In the genomic region with DNA sequence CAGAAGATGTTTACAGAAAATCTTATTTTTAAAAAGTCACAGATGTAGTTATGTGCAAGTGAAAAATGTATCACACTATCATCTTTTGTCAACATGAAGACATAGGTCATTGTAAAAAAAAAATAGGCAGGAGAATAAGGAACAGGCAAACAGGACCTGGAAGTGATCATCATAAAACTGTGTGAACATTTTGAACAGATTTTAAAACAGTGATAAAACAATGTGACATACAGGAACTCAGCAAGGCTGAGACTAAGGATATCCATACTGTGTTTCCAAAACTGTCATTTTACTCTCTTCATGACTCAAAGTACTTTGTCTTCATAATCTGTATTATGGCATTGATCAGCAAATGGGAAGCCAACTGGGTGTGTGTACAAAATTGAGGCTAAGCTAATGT, we compare ENCODE assay signal across 29 cellular contexts.
"Had no signal": no experiment of that assay in that cellular context is flagged by ENCODE, and none has a peak within 500 bp of the region (broad histone marks: within the 10 kb centered on the region; RNA-seq: fewer than 3 reads in every experiment).

No MANE protein-coding gene starts in this region.

- H3K9me3 ChIP-seq: ascending aorta, esophagus squamous epithelium, thoracic aorta, upper lobe of right lung had no signal

- H3K27ac ChIP-seq: ascending aorta, epithelial cell of prostate, esophagus squamous epithelium, hepatocyte, thoracic aorta, upper lobe of right lung had no signal

- FAIRE-seq: frontal cortex, small intestine had no signal

- DNase-seq: activated B cell treated with CpG ODN at 0.5 μM for 24 hours; activated CD4-positive, alpha-beta T cell treated with anti-CD3 and anti-CD28 coated beads for 36 hours; activated CD8-positive, alpha-beta memory T cell treated with anti-CD3 and anti-CD28 coated beads for 24 hours; activated effector memory CD4-positive, alpha-beta T cell treated with Interleukin-2 at 50 U/mL for 16 hours; activated naive CD4-positive, alpha-beta T cell treated with Interleukin-2 at 50 U/mL for 16 hours; caudate nucleus; endodermal cell; esophagus squamous epithelium; glutamatergic neuron; islet precursor cell; mammary epithelial cell; naive thymus-derived CD4-positive, alpha-beta T cell; nucleus accumbens; posterior cingulate gyrus; small intestine; stimulated activated CD4-positive, alpha-beta T cell treated with anti-CD3 and anti-CD28 coated beads, Interleukin-4, amount 100 ng/mL, for 24 hours; SW 1271; T-helper 17 cell; T1000; upper lobe of right lung had no signal

- H3K4me3 ChIP-seq: ascending aorta, esophagus squamous epithelium, hepatocyte, thoracic aorta, upper lobe of right lung had no signal

- H3K4me3 Mint-ChIP-seq: activated B cell treated with CpG ODN at 0.5 μM for 24 hours; activated CD4-positive, alpha-beta T cell treated with anti-CD3 and anti-CD28 coated beads for 36 hours; activated naive CD8-positive, alpha-beta T cell; endodermal cell; naive thymus-derived CD4-positive, alpha-beta T cell; neural crest cell; stimulated activated effector memory CD8-positive, alpha-beta T cell treated with anti-CD3 and anti-CD28 coated beads, Interleukin-12 subunit alpha, Interleukin-12 subunit beta, amount 100 ng/mL, for 72 hours; stimulated activated naive CD8-positive, alpha-beta T cell treated with anti-CD3 and anti-CD28 coated beads, Interleukin-15, Interleukin-2, amounts not matched to agents 100 ng/mL and 50 ng/mL, for 24 hours; T-helper 17 cell had no signal

- H3K27me3 Mint-ChIP-seq: activated B cell treated with CpG ODN at 0.5 μM for 24 hours; activated CD4-positive, alpha-beta T cell treated with anti-CD3 and anti-CD28 coated beads for 36 hours; activated naive CD8-positive, alpha-beta T cell; naive thymus-derived CD4-positive, alpha-beta T cell; stimulated activated naive CD8-positive, alpha-beta T cell treated with anti-CD3 and anti-CD28 coated beads, Interleukin-15, Interleukin-2, amounts not matched to agents 100 ng/mL and 50 ng/mL, for 24 hours; T-helper 17 cell had no signal

- H3K36me3 Mint-ChIP-seq: activated naive CD8-positive, alpha-beta T cell; naive thymus-derived CD4-positive, alpha-beta T cell; stimulated activated effector memory CD8-positive, alpha-beta T cell treated with anti-CD3 and anti-CD28 coated beads, Interleukin-12 subunit alpha, Interleukin-12 subunit beta, amount 100 ng/mL, for 72 hours had no signal

- ATAC-seq: activated CD4-positive, alpha-beta T cell treated with anti-CD3 and anti-CD28 coated beads for 36 hours; naive thymus-derived CD4-positive, alpha-beta T cell; stimulated activated effector memory CD8-positive, alpha-beta T cell treated with anti-CD3 and anti-CD28 coated beads, Interleukin-12 subunit alpha, Interleukin-12 subunit beta, amount 100 ng/mL, for 72 hours; T-helper 17 cell; upper lobe of right lung had no signal

- H3K4me1 Mint-ChIP-seq: activated B cell treated with CpG ODN at 0.5 μM for 24 hours; activated CD4-positive, alpha-beta T cell treated with anti-CD3 and anti-CD28 coated beads for 36 hours; naive thymus-derived CD4-positive, alpha-beta T cell; neural crest cell; stimulated activated effector memory CD8-positive, alpha-beta T cell treated with anti-CD3 and anti-CD28 coated beads, Interleukin-12 subunit alpha, Interleukin-12 subunit beta, amount 100 ng/mL, for 72 hours; T-helper 17 cell had no signal

- H3K27me3 ChIP-seq: ascending aorta, esophagus squamous epithelium, hepatocyte, upper lobe of right lung had no signal

- H3K4me1 ChIP-seq: ascending aorta, esophagus squamous epithelium, upper lobe of right lung had no signal

- H2AFZ ChIP-seq: hepatocyte had no signal

- H3K4me2 ChIP-seq: hepatocyte had no signal

- H3K79me2 ChIP-seq: hepatocyte had no signal

- H3K27ac Mint-ChIP-seq: activated B cell treated with CpG ODN at 0.5 μM for 24 hours; activated CD4-positive, alpha-beta T cell treated with anti-CD3 and anti-CD28 coated beads for 36 hours; activated naive CD8-positive, alpha-beta T cell; endodermal cell; naive thymus-derived CD4-positive, alpha-beta T cell; stimulated activated effector memory CD8-positive, alpha-beta T cell treated with anti-CD3 and anti-CD28 coated beads, Interleukin-12 subunit alpha, Interleukin-12 subunit beta, amount 100 ng/mL, for 72 hours; stimulated activated naive CD8-positive, alpha-beta T cell treated with anti-CD3 and anti-CD28 coated beads, Interleukin-15, Interleukin-2, amounts not matched to agents 100 ng/mL and 50 ng/mL, for 24 hours; T-helper 17 cell had no signal

- H3K36me3 ChIP-seq: ascending aorta, esophagus squamous epithelium, thoracic aorta, upper lobe of right lung had no signal
